In genomic region chr1:220151454-220151853, GRCh38 we compare ENCODE assay signal across 11 cellular contexts. TPM values are rescaled to one million over a fixed set of nuclear protein-coding genes. Genes with fewer than 3 reads are reported as not detected.
A peak's percentile ranks its signal among the peaks of the same experiment; 100 is the strongest.
DNase-seq lines count a peak whose midpoint lies in the region; ATAC-seq and TF ChIP-seq lines count a peak whose summit lies in the region.
"Had no signal": no experiment of that assay in that cellular context is flagged by ENCODE, and none has a peak within 500 bp of the region (broad histone marks: within the 10 kb centered on the region; RNA-seq: fewer than 3 reads in every experiment).

No MANE protein-coding gene starts in this region.

- no peak for TF ChIP-seq CTCF in nephron progenitor cell (IDR thresholded peaks at IDR 0.05)

- DNase-seq in AG20443 (ENCODE audit: low spot score), result peak; percentile 53
- no peak for DNase-seq in activated naive CD8-positive, alpha-beta T cell treated with anti-CD3 and anti-CD28 coated beads for 36 hours
- DNase-seq in foreskin melanocyte, result peak; percentile 17
- no peak for DNase-seq in nephron progenitor cell
- no peak for DNase-seq in 8988T
- no peak for DNase-seq in SW 1271 (lab: John Stamatoyannopoulos, UW)
- DNase-seq: NCI-H2107, retina had no signal

- no peaks in the 10 kb centered on the region for H3K9me3 Mint-ChIP-seq in activated naive CD8-positive, alpha-beta T cell treated with anti-CD3 and anti-CD28 coated beads for 36 hours
- H3K9me3 Mint-ChIP-seq in nephron progenitor cell, result no peaks in the 10 kb centered on the region
- H3K9me3 Mint-ChIP-seq: activated T-helper 2 cell treated with anti-CD3 and anti-CD28 coated beads, Interferon-gamma antibody, Interleukin-2, Interleukin-4, amounts not matched to agents 10 μg/mL and 5 μg/mL and 100 μg/mL, durations not matched to agents 14 hours and 24 hours and 36 hours had no signal

- ATAC-seq in GM21447 (IDR thresholded peaks at IDR 0.05; ENCODE audit: unreplicated experiment), result no peak
- no peak for ATAC-seq in HG02973 (IDR thresholded peaks at IDR 0.05; ENCODE audit: unreplicated experiment)

- H3K36me3 Mint-ChIP-seq in activated naive CD8-positive, alpha-beta T cell treated with anti-CD3 and anti-CD28 coated beads for 36 hours, result peaks cover 16% of the 10 kb centered on the region
- peaks cover 54% of the 10 kb centered on the region for H3K36me3 Mint-ChIP-seq in nephron progenitor cell (ENCODE audit: low read depth)

- H3K4me1 Mint-ChIP-seq in activated naive CD8-positive, alpha-beta T cell treated with anti-CD3 and anti-CD28 coated beads for 36 hours, result no peaks in the 10 kb centered on the region
- no peaks in the 10 kb centered on the region for H3K4me1 Mint-ChIP-seq in nephron progenitor cell

- H3K27me3 Mint-ChIP-seq in activated naive CD8-positive, alpha-beta T cell treated with anti-CD3 and anti-CD28 coated beads for 36 hours, result no peaks in the 10 kb centered on the region
- H3K27me3 Mint-ChIP-seq in nephron progenitor cell (ENCODE audit: low read depth, poor library complexity), result no peaks in the 10 kb centered on the region

- H3K27ac Mint-ChIP-seq in activated naive CD8-positive, alpha-beta T cell treated with anti-CD3 and anti-CD28 coated beads for 36 hours, result peak overlapping the region; percentile 16
- peak overlapping the region; percentile 81 for H3K27ac Mint-ChIP-seq in nephron progenitor cell
- H3K27ac Mint-ChIP-seq: activated T-helper 2 cell treated with anti-CD3 and anti-CD28 coated beads, Interferon-gamma antibody, Interleukin-2, Interleukin-4, amounts not matched to agents 10 μg/mL and 5 μg/mL and 100 μg/mL, durations not matched to agents 14 hours and 24 hours and 36 hours had no signal

- no peak overlapping the region for H3K4me3 Mint-ChIP-seq in activated naive CD8-positive, alpha-beta T cell treated with anti-CD3 and anti-CD28 coated beads for 36 hours
- no peak overlapping the region for H3K4me3 Mint-ChIP-seq in nephron progenitor cell

RNA-seq across cellular contexts. Expression of gene IARS2, which starts 57.5 kb away (rescaled TPM):
- 10 to 100 TPM; 78.5 to 81.4 TPM for total RNA-seq in activated naive CD8-positive, alpha-beta T cell treated with anti-CD3 and anti-CD28 coated beads for 36 hours

Comparison
In these comparisons a context has a peak if more than half of its experiments do, and no peak if none do; other contexts are left out.
1. DNase-seq: peak in AG20443 (single experiment) and foreskin melanocyte (single experiment); none in activated naive CD8-positive, alpha-beta T cell treated with anti-CD3 and anti-CD28 coated beads for 36 hours (single experiment), nephron progenitor cell (single experiment), 8988T (single experiment) and SW 1271 (0 of 2).